Comparison of ENCODE assay signal across 1 cellular context in genomic region chr1:209607102-209607794, GRCh38.
TF ChIP-seq lines count a peak whose summit lies in the region.

No MANE protein-coding gene starts in this region.

TF ChIP-seq in WTC11, 78 proteins besides CTCF, POLR2A, EP300 and RAD21 (continued from another document):
- TF ChIP-seq HMGA2 (CRISPR knock-in tag; IDR thresholded peaks at IDR 0.05) = no peak
- TF ChIP-seq RELA (CRISPR knock-in tag; IDR thresholded peaks at IDR 0.05; ENCODE audit: borderline replicate concordance) = no peak
- no peak for TF ChIP-seq FOXP4 (CRISPR knock-in tag; IDR thresholded peaks at IDR 0.05)
- TF ChIP-seq ZSCAN18 (CRISPR knock-in tag; IDR thresholded peaks at IDR 0.05) = no peak
